Comparison of ENCODE assay signal across 1 cellular context in genomic region chr3:141421639-141422319, GRCh38.
A peak's percentile ranks its signal among the peaks of the same experiment; 100 is the strongest.
TF ChIP-seq lines count a peak whose summit lies in the region.

No MANE protein-coding gene starts in this region.

TF ChIP-seq in IMR-90, 13 proteins besides CTCF, POLR2A, EP300 and RAD21 (continued from another document):
- TF ChIP-seq CHD1 (IDR thresholded peaks at IDR 0.05; ENCODE audit: low read depth, low read length): 0 out of 2 replicates have a peak, but pooled peaks have one; percentile 44
- TF ChIP-seq, protein P1, sequence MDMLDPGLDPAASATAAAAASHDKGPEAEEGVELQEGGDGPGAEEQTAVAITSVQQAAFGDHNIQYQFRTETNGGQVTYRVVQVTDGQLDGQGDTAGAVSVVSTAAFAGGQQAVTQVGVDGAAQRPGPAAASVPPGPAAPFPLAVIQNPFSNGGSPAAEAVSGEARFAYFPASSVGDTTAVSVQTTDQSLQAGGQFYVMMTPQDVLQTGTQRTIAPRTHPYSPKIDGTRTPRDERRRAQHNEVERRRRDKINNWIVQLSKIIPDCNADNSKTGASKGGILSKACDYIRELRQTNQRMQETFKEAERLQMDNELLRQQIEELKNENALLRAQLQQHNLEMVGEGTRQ (IDR thresholded peaks at IDR 0.05; ENCODE audit: low read depth, low read length): no peak
- TF ChIP-seq MXI1 (IDR thresholded peaks at IDR 0.05; ENCODE audit: borderline replicate concordance, low read depth, low read length): no peak
- peak; percentile 23; the same call in 1 of the 2 replicates for TF ChIP-seq SMC3 (IDR thresholded peaks at IDR 0.05; ENCODE audit: low read depth, low read length)
- TF ChIP-seq FOS (IDR thresholded peaks at IDR 0.05; ENCODE audit: low read depth, low read length): peak; percentile 91
- 0 out of 2 replicates have a peak, but pooled peaks have one; percentile 14 for TF ChIP-seq MAZ (IDR thresholded peaks at IDR 0.05; ENCODE audit: borderline replicate concordance, low read depth, low read length)
- no peak for TF ChIP-seq ELK1 (IDR thresholded peaks at IDR 0.05; ENCODE audit: borderline replicate concordance, low read depth, low read length)
- 0 out of 2 replicates have a peak, but pooled peaks have one; percentile 18 for TF ChIP-seq CEBPB (IDR thresholded peaks at IDR 0.05; ENCODE audit: low read depth, low read length)
- peak; percentile 53 for TF ChIP-seq RCOR1 (IDR thresholded peaks at IDR 0.05; ENCODE audit: insufficient replicate concordance, low read length)
